ENCODE assay signal across 13 cellular contexts in the genomic region with DNA sequence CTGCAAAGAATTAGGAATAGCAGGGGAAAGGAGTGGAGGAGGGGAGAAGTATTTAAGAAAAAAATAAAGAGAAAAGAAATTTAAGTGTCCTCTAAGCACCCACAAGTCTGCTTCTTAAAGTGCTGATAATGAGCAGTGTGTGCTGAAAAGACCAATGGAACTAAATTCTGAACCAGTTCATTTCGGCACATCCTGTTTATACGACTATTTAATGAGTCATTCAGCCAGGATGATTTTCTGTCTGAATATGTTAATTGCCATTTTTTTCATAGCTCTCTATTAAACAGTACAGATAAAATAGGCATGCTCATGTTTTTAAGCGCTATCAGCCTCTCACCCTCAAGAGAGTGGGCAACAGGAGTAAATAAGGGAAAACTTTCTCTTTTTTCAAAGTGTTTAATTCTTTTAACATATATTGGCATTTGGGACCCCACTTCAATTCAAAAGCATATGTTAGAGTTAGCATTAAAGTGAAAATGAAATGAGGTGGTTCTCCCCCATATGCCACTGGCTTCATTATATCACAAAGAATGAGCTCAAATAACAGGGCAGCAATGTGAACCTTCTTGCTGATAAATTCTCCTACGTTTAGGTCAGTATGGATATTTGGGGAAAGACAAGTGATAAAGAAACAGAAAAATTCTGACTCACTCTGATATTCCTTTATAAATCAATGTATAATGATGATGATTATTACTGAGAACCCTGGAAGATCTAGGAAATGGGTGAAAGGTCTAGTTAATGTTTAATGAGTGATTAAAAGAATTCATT.
A peak's percentile ranks its signal among the peaks of the same experiment; 100 is the strongest.
DNase-seq lines count a peak whose midpoint lies in the region; ATAC-seq, FAIRE-seq and TF ChIP-seq lines count a peak whose summit lies in the region.
"Had no signal": no experiment of that assay in that cellular context is flagged by ENCODE, and none has a peak within 500 bp of the region (broad histone marks: within the 10 kb centered on the region; RNA-seq: fewer than 3 reads in every experiment).

No MANE protein-coding gene starts in this region.

- no peak overlapping the region for H3K4me3 Mint-ChIP-seq in activated naive CD8-positive, alpha-beta T cell treated with anti-CD3 and anti-CD28 coated beads, Interleukin-2, amount 50 U/mL, for 24 hours
- no peak overlapping the region for H3K4me3 Mint-ChIP-seq in activated naive CD4-positive, alpha-beta T cell treated with anti-CD3 and anti-CD28 coated beads, Interleukin-2, amount 10 ng/mL, durations not matched to agents 7 days and 5 days
- H3K4me3 Mint-ChIP-seq in stimulated activated effector memory CD8-positive, alpha-beta T cell treated with anti-CD3 and anti-CD28 coated beads, Interleukin-12 subunit alpha, Interleukin-12 subunit beta, amount 100 ng/mL, for 72 hours: no peak overlapping the region

- H3K9me3 Mint-ChIP-seq in activated naive CD8-positive, alpha-beta T cell treated with anti-CD3 and anti-CD28 coated beads, Interleukin-2, amount 50 U/mL, for 24 hours: no peaks in the 10 kb centered on the region
- no peaks in the 10 kb centered on the region for H3K9me3 Mint-ChIP-seq in activated naive CD4-positive, alpha-beta T cell treated with anti-CD3 and anti-CD28 coated beads, Interleukin-2, amount 10 ng/mL, durations not matched to agents 7 days and 5 days
- no peaks in the 10 kb centered on the region for H3K9me3 Mint-ChIP-seq in stimulated activated effector memory CD8-positive, alpha-beta T cell treated with anti-CD3 and anti-CD28 coated beads, Interleukin-12 subunit alpha, Interleukin-12 subunit beta, amount 100 ng/mL, for 72 hours

- peak overlapping the region in 3 of 11 experiments; percentile 8 to 39 (median 32); a peak in 3 of 22 replicates for H3K9ac ChIP-seq in BLaER1 treated with 17β-estradiol and CSF1 and Interleukin-3, amounts not matched to agents 10 nM and 100 nM
- H3K9ac ChIP-seq: parathyroid adenoma had no signal

- peak; percentile 23 for DNase-seq in RCC 7860 (ENCODE audit: low spot score)
- peak; percentile 81 for DNase-seq in fibroblast of mammary gland (ENCODE audit: low read depth)
- no peak for DNase-seq in psoas muscle
- DNase-seq in activated naive CD8-positive, alpha-beta T cell treated with anti-CD3 and anti-CD28 coated beads, Interleukin-2, amount 50 U/mL, for 24 hours: no peak
- no peak for DNase-seq in pons (ENCODE audit: low spot score)
- DNase-seq in activated naive CD4-positive, alpha-beta T cell treated with anti-CD3 and anti-CD28 coated beads, Interleukin-2, amount 10 ng/mL, durations not matched to agents 7 days and 5 days: no peak
- no peak for DNase-seq in stimulated activated effector memory CD8-positive, alpha-beta T cell treated with anti-CD3 and anti-CD28 coated beads, Interleukin-12 subunit alpha, Interleukin-12 subunit beta, amount 100 ng/mL, for 72 hours (ENCODE audit: low spot score in 2 of 2)
- DNase-seq: DMS79 treated with DMSO at 0.1 percent for 48 hours; MV-4-11; stimulated activated naive CD4-positive, alpha-beta T cell had no signal

- intact Hi-C loops in psoas muscle (cut with DNase I): no loop called here

- peaks cover 61 to 98% (median 87%) of the 10 kb centered on the region in 10 experiments for H3K4me1 ChIP-seq in BLaER1 treated with 17β-estradiol and CSF1 and Interleukin-3, amounts not matched to agents 10 nM and 100 nM
- H3K4me1 ChIP-seq in psoas muscle: peaks cover 30% of the 10 kb centered on the region
- H3K4me1 ChIP-seq: parathyroid adenoma had no signal

- ATAC-seq in psoas muscle: peak in 2 of 4 donors; percentile 37 to 53
- no peak for ATAC-seq in activated naive CD8-positive, alpha-beta T cell treated with anti-CD3 and anti-CD28 coated beads, Interleukin-2, amount 50 U/mL, for 24 hours
- ATAC-seq in stimulated activated effector memory CD8-positive, alpha-beta T cell treated with anti-CD3 and anti-CD28 coated beads, Interleukin-12 subunit alpha, Interleukin-12 subunit beta, amount 100 ng/mL, for 72 hours: no peak

- H3K27me3 Mint-ChIP-seq in activated naive CD8-positive, alpha-beta T cell treated with anti-CD3 and anti-CD28 coated beads, Interleukin-2, amount 50 U/mL, for 24 hours: peaks cover 5% of the 10 kb centered on the region
- H3K27me3 Mint-ChIP-seq in activated naive CD4-positive, alpha-beta T cell treated with anti-CD3 and anti-CD28 coated beads, Interleukin-2, amount 10 ng/mL, durations not matched to agents 7 days and 5 days: peaks cover 3% of the 10 kb centered on the region

- CTCF ChIA-PET in activated naive CD4-positive, alpha-beta T cell treated with anti-CD3 and anti-CD28 coated beads, Interleukin-2, amount 10 ng/mL, durations not matched to agents 7 days and 5 days (lab: Charles Lee): no interaction called here

- no peaks in the 10 kb centered on the region for H3K36me3 Mint-ChIP-seq in activated naive CD8-positive, alpha-beta T cell treated with anti-CD3 and anti-CD28 coated beads, Interleukin-2, amount 50 U/mL, for 24 hours (ENCODE audit: low read depth)
- no peaks in the 10 kb centered on the region for H3K36me3 Mint-ChIP-seq in activated naive CD4-positive, alpha-beta T cell treated with anti-CD3 and anti-CD28 coated beads, Interleukin-2, amount 10 ng/mL, durations not matched to agents 7 days and 5 days
- no peaks in the 10 kb centered on the region for H3K36me3 Mint-ChIP-seq in stimulated activated effector memory CD8-positive, alpha-beta T cell treated with anti-CD3 and anti-CD28 coated beads, Interleukin-12 subunit alpha, Interleukin-12 subunit beta, amount 100 ng/mL, for 72 hours

- H3K27me3 ChIP-seq in BLaER1 treated with 17β-estradiol and CSF1 and Interleukin-3, amounts not matched to agents 10 nM and 100 nM: no peaks in the 10 kb centered on the region
- H3K27me3 ChIP-seq in psoas muscle (ENCODE audit: insufficient read depth in 3 of 3, low read length in 2 of 3): no peaks in the 10 kb centered on the region

- WGBS in psoas muscle, 3 donors: 45 to 55% (median 50%) methylated on average over 4 of the region's 4 CpGs

- H3K27ac ChIP-seq in BLaER1 treated with 17β-estradiol and CSF1 and Interleukin-3, amounts not matched to agents 10 nM and 100 nM: peak overlapping the region in 9 of 11 experiments; percentile 36 to 68 (median 58); a peak in 15 of 22 replicates
- peak overlapping the region; percentile 40 for H3K27ac ChIP-seq in psoas muscle
- H3K27ac ChIP-seq: parathyroid adenoma had no signal

- peak; percentile 29 for FAIRE-seq in RCC 7860 (lab: Jason Lieb, UNC)
- FAIRE-seq: GM19239 had no signal

- H3K4me1 Mint-ChIP-seq in activated naive CD8-positive, alpha-beta T cell treated with anti-CD3 and anti-CD28 coated beads, Interleukin-2, amount 50 U/mL, for 24 hours: peaks cover 12% of the 10 kb centered on the region
- no peaks in the 10 kb centered on the region for H3K4me1 Mint-ChIP-seq in activated naive CD4-positive, alpha-beta T cell treated with anti-CD3 and anti-CD28 coated beads, Interleukin-2, amount 10 ng/mL, durations not matched to agents 7 days and 5 days
- no peaks in the 10 kb centered on the region for H3K4me1 Mint-ChIP-seq in stimulated activated effector memory CD8-positive, alpha-beta T cell treated with anti-CD3 and anti-CD28 coated beads, Interleukin-12 subunit alpha, Interleukin-12 subunit beta, amount 100 ng/mL, for 72 hours

- no peak overlapping the region for H3K4me3 ChIP-seq in BLaER1 treated with 17β-estradiol and CSF1 and Interleukin-3, amounts not matched to agents 10 nM and 100 nM
- peak overlapping the region; percentile 25 for H3K4me3 ChIP-seq in fibroblast of mammary gland (ENCODE audit: control insufficient read depth, low read depth, low read length)
- no peak overlapping the region for H3K4me3 ChIP-seq in psoas muscle

- H3K9me3 ChIP-seq in BLaER1 treated with 17β-estradiol and CSF1 and Interleukin-3, amounts not matched to agents 10 nM and 100 nM (replicated peaks in 1 of 11): peaks cover 0 to 17% (median 11%) of the 10 kb centered on the region in 11 experiments; a peak in 10 of 22 replicates
- H3K9me3 ChIP-seq in psoas muscle: no peaks in the 10 kb centered on the region

- peaks cover 0 to 58% (median 25%) of the 10 kb centered on the region in 11 experiments; a peak in 14 of 22 replicates for H3K36me3 ChIP-seq in BLaER1 treated with 17β-estradiol and CSF1 and Interleukin-3, amounts not matched to agents 10 nM and 100 nM
- H3K36me3 ChIP-seq in psoas muscle (ENCODE audit: insufficient read depth in 1 of 2, low read depth in 1 of 2): no peaks in the 10 kb centered on the region

- H3K4me2 ChIP-seq in BLaER1 treated with 17β-estradiol and CSF1 and Interleukin-3, amounts not matched to agents 10 nM and 100 nM: peak overlapping the region; percentile 38 to 87 (median 69); a peak in 21 of 22 replicates

- TF ChIP-seq CTCF in fibroblast of mammary gland (conservative IDR thresholded peaks at IDR 0.05; ENCODE audit: control insufficient read depth, insufficient read depth, low read depth, low read length) (no peak), psoas muscle (IDR thresholded peaks at IDR 0.05) (no peak)

- H3K27ac Mint-ChIP-seq in activated naive CD8-positive, alpha-beta T cell treated with anti-CD3 and anti-CD28 coated beads, Interleukin-2, amount 50 U/mL, for 24 hours: no peak overlapping the region
- no peak overlapping the region for H3K27ac Mint-ChIP-seq in activated naive CD4-positive, alpha-beta T cell treated with anti-CD3 and anti-CD28 coated beads, Interleukin-2, amount 10 ng/mL, durations not matched to agents 7 days and 5 days
- no peak overlapping the region for H3K27ac Mint-ChIP-seq in stimulated activated effector memory CD8-positive, alpha-beta T cell treated with anti-CD3 and anti-CD28 coated beads, Interleukin-12 subunit alpha, Interleukin-12 subunit beta, amount 100 ng/mL, for 72 hours

- H4K20me1 ChIP-seq in BLaER1 treated with 17β-estradiol and CSF1 and Interleukin-3, amounts not matched to agents 10 nM and 100 nM: peaks cover 0 to 64% (median 4%) of the 10 kb centered on the region in 11 experiments; a peak in 7 of 22 replicates

Comparison
In these comparisons a context has a peak if more than half of its experiments do, and no peak if none do; other contexts are left out.
1. DNase-seq: peak in RCC 7860 (single experiment) and fibroblast of mammary gland (single experiment); none in psoas muscle (0 of 2), activated naive CD8-positive, alpha-beta T cell treated with anti-CD3 and anti-CD28 coated beads, Interleukin-2, amount 50 U/mL, for 24 hours (single experiment), pons (single experiment), activated naive CD4-positive, alpha-beta T cell treated with anti-CD3 and anti-CD28 coated beads, Interleukin-2, amount 10 ng/mL, durations not matched to agents 7 days and 5 days (single experiment) and stimulated activated effector memory CD8-positive, alpha-beta T cell treated with anti-CD3 and anti-CD28 coated beads, Interleukin-12 subunit alpha, Interleukin-12 subunit beta, amount 100 ng/mL, for 72 hours (0 of 2).